In the genomic region with DNA sequence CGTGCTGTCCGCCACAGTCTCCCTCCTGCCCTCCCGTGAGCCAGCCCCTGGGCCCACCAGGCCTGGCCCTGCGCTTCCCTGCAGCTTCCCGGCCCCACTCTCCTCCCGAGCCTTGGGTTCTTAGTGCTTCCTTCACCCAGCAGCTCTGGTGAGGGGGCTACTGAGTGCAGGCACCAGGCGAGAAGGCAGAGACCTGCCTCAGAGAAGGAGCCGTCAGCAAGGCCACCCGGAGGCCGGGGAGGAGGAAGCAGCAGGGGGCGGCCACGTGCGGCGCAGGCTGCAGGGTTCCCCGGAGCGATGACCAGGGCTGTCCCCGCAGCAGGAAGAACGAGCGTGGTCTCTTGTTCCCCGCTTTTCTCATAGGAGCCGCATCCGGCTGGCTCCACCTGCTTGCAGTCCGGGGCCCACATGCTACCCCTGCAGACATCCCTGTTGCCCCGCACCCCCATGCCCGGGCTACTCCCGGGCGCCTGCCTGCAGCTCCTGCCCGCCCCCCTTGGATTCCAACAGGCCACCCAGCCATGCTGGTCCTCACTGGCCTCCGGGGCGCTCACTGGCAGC, we compare ENCODE assay signal across 1 cellular context.
TF ChIP-seq lines count a peak whose summit lies in the region.

No MANE protein-coding gene starts in this region.

TF ChIP-seq in HepG2, 621 proteins besides CTCF, POLR2A, EP300 and RAD21 (continued from another document):
- TF ChIP-seq, protein P1, sequence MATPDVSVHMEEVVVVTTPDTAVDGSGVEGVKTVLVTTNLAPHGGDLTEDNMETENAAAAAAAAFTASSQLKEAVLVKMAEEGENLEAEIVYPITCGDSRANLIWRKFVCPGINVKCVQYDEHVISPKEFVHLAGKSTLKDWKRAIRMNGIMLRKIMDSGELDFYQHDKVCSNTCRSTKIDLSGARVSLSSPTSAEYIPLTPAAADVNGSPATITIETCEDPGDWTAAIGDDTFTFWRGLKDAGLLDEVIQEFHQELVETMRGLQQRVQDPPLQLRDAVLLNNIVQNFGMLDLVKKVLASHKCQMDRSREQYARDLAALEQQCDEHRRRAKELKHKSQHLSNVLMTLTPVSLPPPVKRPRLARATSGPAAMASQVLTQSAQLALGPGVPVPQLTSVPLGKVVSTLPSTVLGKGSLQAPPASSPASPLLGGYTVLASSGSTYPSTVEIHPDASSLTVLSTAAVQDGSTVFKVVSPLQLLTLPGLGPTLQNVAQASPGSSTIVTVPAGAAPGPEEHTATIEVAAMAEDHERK (CRISPR knock-in tag; IDR thresholded peaks at IDR 0.05; ENCODE audit: low read depth), result no peak
- TF ChIP-seq SKI (IDR thresholded peaks at IDR 0.05; ENCODE audit: partially characterized antibody) (no peak), GATAD2A (CRISPR knock-in tag; IDR thresholded peaks at IDR 0.05) (0 out of 2 replicates have a peak, but pooled peaks have one; percentile 41), AGO1 (IDR thresholded peaks at IDR 0.05; ENCODE audit: low read depth, low read length, poor library complexity, severe bottlenecking) (no peak)
- TF ChIP-seq, protein P2, sequence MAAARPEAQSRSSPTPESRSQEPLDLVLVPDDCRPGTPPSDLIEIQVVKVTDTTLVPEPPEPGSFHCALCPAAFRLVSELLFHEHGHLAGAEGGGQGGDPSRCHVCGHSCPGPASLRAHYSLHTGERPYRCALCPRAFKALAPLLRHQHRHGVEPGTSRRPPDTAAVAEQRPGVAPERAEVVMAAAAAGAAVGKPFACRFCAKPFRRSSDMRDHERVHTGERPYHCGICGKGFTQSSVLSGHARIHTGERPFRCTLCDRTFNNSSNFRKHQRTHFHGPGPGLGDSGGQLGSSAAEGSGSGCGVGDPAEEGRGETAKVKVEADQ (CRISPR knock-in tag; IDR thresholded peaks at IDR 0.05; ENCODE audit: borderline replicate concordance), result no peak
- TF ChIP-seq, protein P3, sequence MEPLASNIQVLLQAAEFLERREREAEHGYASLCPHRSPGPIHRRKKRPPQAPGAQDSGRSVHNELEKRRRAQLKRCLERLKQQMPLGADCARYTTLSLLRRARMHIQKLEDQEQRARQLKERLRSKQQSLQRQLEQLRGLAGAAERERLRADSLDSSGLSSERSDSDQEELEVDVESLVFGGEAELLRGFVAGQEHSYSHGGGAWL (CRISPR knock-in tag; IDR thresholded peaks at IDR 0.05), result peak; percentile 95
- TF ChIP-seq, protein P4, sequence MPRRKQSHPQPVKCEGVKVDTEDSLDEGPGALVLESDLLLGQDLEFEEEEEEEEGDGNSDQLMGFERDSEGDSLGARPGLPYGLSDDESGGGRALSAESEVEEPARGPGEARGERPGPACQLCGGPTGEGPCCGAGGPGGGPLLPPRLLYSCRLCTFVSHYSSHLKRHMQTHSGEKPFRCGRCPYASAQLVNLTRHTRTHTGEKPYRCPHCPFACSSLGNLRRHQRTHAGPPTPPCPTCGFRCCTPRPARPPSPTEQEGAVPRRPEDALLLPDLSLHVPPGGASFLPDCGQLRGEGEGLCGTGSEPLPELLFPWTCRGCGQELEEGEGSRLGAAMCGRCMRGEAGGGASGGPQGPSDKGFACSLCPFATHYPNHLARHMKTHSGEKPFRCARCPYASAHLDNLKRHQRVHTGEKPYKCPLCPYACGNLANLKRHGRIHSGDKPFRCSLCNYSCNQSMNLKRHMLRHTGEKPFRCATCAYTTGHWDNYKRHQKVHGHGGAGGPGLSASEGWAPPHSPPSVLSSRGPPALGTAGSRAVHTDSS (CRISPR knock-in tag; conservative IDR thresholded peaks at IDR 0.05), result no peak
TF ChIP-seq in HepG2: peak in this region for 271.
